In the genomic region with DNA sequence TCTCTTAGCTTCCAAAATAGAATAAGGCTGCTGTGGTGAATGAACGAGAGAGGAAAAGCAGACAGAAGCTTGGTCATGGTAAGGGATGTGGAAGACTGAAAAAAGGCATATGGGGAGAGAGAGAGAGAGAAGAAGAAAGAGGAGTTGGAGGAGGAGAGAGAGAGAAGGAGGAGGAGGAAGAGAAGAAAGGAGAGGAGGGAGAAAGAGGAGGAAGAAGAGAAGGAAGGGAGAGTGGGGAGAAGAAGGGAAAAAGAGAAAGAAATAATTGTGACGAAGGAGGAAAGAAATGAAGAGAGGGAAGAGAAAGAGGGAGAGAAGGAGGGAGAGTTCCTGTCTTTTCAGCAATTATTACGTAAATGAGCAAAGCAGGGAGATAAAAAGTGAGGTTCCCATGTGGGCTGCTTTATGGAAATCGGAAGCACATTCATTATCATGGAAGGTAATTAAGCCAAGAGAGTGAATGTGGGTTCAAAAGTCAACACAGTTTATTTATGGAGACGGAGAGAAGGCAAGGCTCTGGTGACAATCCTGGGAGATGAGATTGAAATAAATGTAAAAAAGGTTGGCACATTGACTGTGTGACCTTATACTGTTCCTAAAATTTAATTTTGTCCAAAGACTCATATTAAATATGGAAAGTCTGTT, we compare ENCODE assay signal across 1 cellular context.
TF ChIP-seq lines count a peak whose summit lies in the region.

No MANE protein-coding gene starts in this region.

TF ChIP-seq in GM23338, 12 proteins besides CTCF, POLR2A, EP300 and RAD21 (continued from another document):
- TF ChIP-seq, protein P1, sequence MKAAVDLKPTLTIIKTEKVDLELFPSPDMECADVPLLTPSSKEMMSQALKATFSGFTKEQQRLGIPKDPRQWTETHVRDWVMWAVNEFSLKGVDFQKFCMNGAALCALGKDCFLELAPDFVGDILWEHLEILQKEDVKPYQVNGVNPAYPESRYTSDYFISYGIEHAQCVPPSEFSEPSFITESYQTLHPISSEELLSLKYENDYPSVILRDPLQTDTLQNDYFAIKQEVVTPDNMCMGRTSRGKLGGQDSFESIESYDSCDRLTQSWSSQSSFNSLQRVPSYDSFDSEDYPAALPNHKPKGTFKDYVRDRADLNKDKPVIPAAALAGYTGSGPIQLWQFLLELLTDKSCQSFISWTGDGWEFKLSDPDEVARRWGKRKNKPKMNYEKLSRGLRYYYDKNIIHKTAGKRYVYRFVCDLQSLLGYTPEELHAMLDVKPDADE (IDR thresholded peaks at IDR 0.05): no peak
- TF ChIP-seq STAT1 (IDR thresholded peaks at IDR 0.05; ENCODE audit: unreplicated experiment): no peak
